12 cellular contexts compared by ENCODE assay signal in genomic region chr15:90173372-90173771, GRCh38.
"Had no signal": no experiment of that assay in that cellular context is flagged by ENCODE, and none has a peak within 500 bp of the region (broad histone marks: within the 10 kb centered on the region; RNA-seq: fewer than 3 reads in every experiment).

No MANE protein-coding gene starts in this region.

- H3K36me3 Mint-ChIP-seq: memory B cell; natural killer cell treated with Interleukin-12 subunit alpha and Interleukin-12 subunit beta and Interleukin-15 and Interleukin-18, amount 100 ng/mL, for 72 hours had no signal

- H3K4me3 Mint-ChIP-seq: activated CD4-positive, alpha-beta memory T cell treated with anti-CD3 and anti-CD28 coated beads, Interleukin-2, amount 10 ng/mL, durations not matched to agents 7 days and 5 days; activated naive CD8-positive, alpha-beta T cell treated with anti-CD3 and anti-CD28 coated beads, Interleukin-2, amount 50 U/mL, for 24 hours; memory B cell; natural killer cell treated with Interleukin-12 subunit alpha and Interleukin-12 subunit beta and Interleukin-15 and Interleukin-18, amount 100 ng/mL, for 72 hours had no signal

- H3K9me3 Mint-ChIP-seq: activated naive CD8-positive, alpha-beta T cell treated with anti-CD3 and anti-CD28 coated beads, Interleukin-2, amount 50 U/mL, for 24 hours; memory B cell; natural killer cell treated with Interleukin-12 subunit alpha and Interleukin-12 subunit beta and Interleukin-15 and Interleukin-18, amount 100 ng/mL, for 72 hours had no signal

- H3K27ac ChIP-seq: cardiac muscle cell had no signal

- H3K4me3 ChIP-seq: ascending aorta, cardiac muscle cell had no signal

- H3K9me3 ChIP-seq: ascending aorta had no signal

- H3K27me3 Mint-ChIP-seq: activated CD4-positive, alpha-beta memory T cell treated with anti-CD3 and anti-CD28 coated beads, Interleukin-2, amount 10 ng/mL, durations not matched to agents 7 days and 5 days; activated naive CD8-positive, alpha-beta T cell treated with anti-CD3 and anti-CD28 coated beads, Interleukin-2, amount 50 U/mL, for 24 hours; memory B cell; natural killer cell treated with Interleukin-12 subunit alpha and Interleukin-12 subunit beta and Interleukin-15 and Interleukin-18, amount 100 ng/mL, for 72 hours had no signal

- H3K27me3 ChIP-seq: ascending aorta, cardiac muscle cell had no signal

- H3K27ac Mint-ChIP-seq: activated CD4-positive, alpha-beta memory T cell treated with anti-CD3 and anti-CD28 coated beads, Interleukin-2, amount 10 ng/mL, durations not matched to agents 7 days and 5 days; activated naive CD8-positive, alpha-beta T cell treated with anti-CD3 and anti-CD28 coated beads, Interleukin-2, amount 50 U/mL, for 24 hours; memory B cell; natural killer cell treated with Interleukin-12 subunit alpha and Interleukin-12 subunit beta and Interleukin-15 and Interleukin-18, amount 100 ng/mL, for 72 hours had no signal

- DNase-seq: activated CD4-positive, alpha-beta memory T cell treated with anti-CD3 and anti-CD28 coated beads, Interleukin-2, amount 10 ng/mL, durations not matched to agents 7 days and 5 days; activated naive CD8-positive, alpha-beta T cell treated with anti-CD3 and anti-CD28 coated beads, Interleukin-2, amount 50 U/mL, for 24 hours; activated T-cell treated with anti-CD3 and anti-CD28 coated beads, Interleukin-2, amount 50 U/mL, for 48 hours; cortex of kidney; effector CD8-positive, alpha-beta T cell; left colon; stimulated activated CD4-positive, alpha-beta T cell treated with anti-CD3 and anti-CD28 coated beads, Interleukin-4, amount 100 ng/mL, for 24 hours; trophoblast cell had no signal

- ATAC-seq: activated naive CD8-positive, alpha-beta T cell treated with anti-CD3 and anti-CD28 coated beads, Interleukin-2, amount 50 U/mL, for 24 hours; left colon; natural killer cell treated with Interleukin-12 subunit alpha and Interleukin-12 subunit beta and Interleukin-15 and Interleukin-18, amount 100 ng/mL, for 72 hours had no signal

- H3K36me3 ChIP-seq: ascending aorta, cardiac muscle cell had no signal
